ENCODE assay signal across 8 cellular contexts in genomic region chr10:122981066-122981464, GRCh38. TPM values are rescaled to one million over a fixed set of nuclear protein-coding genes. Genes with fewer than 3 reads are reported as not detected.
DNase-seq lines count a peak whose midpoint lies in the region; ATAC-seq and TF ChIP-seq lines count a peak whose summit lies in the region.

No MANE protein-coding gene starts in this region.

- H3K27me3 ChIP-seq in lung (ENCODE audit: control insufficient read depth, insufficient read depth) (no peaks in the 10 kb centered on the region), uterus (no peaks in the 10 kb centered on the region)

- H3K4me3 ChIP-seq in cardiac fibroblast (replicated peaks in 1 of 2; ENCODE audit: low read depth in 2 of 2, low read length in 2 of 2) (peak overlapping the region; percentile 79 to 91), lung (no peak overlapping the region), uterus (peak overlapping the region; percentile 77 to 79)

- peaks cover 2 to 6% of the 10 kb centered on the region in 2 donors for H3K4me1 ChIP-seq in lung (ENCODE audit: control insufficient read depth in 2 of 2, insufficient read depth in 2 of 2, low read length in 2 of 2)
- H3K4me1 ChIP-seq in uterus = no peaks in the 10 kb centered on the region

- TF ChIP-seq CTCF in 22Rv1 (IDR thresholded peaks at IDR 0.05) (no peak), cardiac fibroblast (IDR thresholded peaks at IDR 0.05; ENCODE audit: low read depth, low read length) (peak; percentile 71), lung (IDR thresholded peaks at IDR 0.05; ENCODE audit: control extremely low read depth, extremely low read depth) (no peak), uterus (IDR thresholded peaks at IDR 0.05) (peak in 3 of 4 experiments; percentile 17 to 50 (median 49))

- TF ChIP-seq POLR2A in uterus (IDR thresholded peaks at IDR 0.05) = no peak

- H3K9me3 ChIP-seq in lung (ENCODE audit: control insufficient read depth in 2 of 2, insufficient read depth in 1 of 2, low read length in 1 of 2) (no peaks in the 10 kb centered on the region), uterus (no peaks in the 10 kb centered on the region)

- ATAC-seq in lung (ENCODE audit: insufficient read depth, low FRiP score) = no peak
- no peak for ATAC-seq in sciatic nerve

- peak; percentile 39 for DNase-seq in GF-D8 (lab: John Stamatoyannopoulos, UW)
- DNase-seq in NOMO-1 treated with DMSO at 0.1 percent for 48 hours (lab: John Stamatoyannopoulos, UW; ENCODE audit: unreplicated experiment) = peak; percentile 58
- peak; percentile 55 to 69 for DNase-seq in cardiac fibroblast (ENCODE audit: low read depth in 2 of 2)
- no peak for DNase-seq in lung (ENCODE audit: low spot score)
- DNase-seq in uterus = no peak
- DNase-seq in sciatic nerve (ENCODE audit: low spot score) = no peak
- DNase-seq in nucleus accumbens (lab: John Stamatoyannopoulos, UW) = no peak

- 19 to 26% methylated on average over 4 of the region's 4 CpGs for WGBS in lung, 2 donors

- H3K27ac ChIP-seq in 22Rv1 (peak overlapping the region; percentile 84), lung (ENCODE audit: low read depth in 1 of 2, low read length in 1 of 2) (peak overlapping the region; percentile 16 to 24), uterus (peak overlapping the region in 1 of 2 donors; percentile 94)

- H3K36me3 ChIP-seq in lung (ENCODE audit: control insufficient read depth in 2 of 2, insufficient read depth in 2 of 2, low read length in 2 of 2) (no peaks in the 10 kb centered on the region), uterus (no peaks in the 10 kb centered on the region)

- intact Hi-C loops in uterus (cut with DNase I; ENCODE audit: low total_unique reads) (no loop called here), sciatic nerve (cut with DNase I) (no loop called here)

RNA-seq across cellular contexts. Expression of gene PSTK, which starts 0.9 kb away (rescaled TPM):
- total RNA-seq in lung (1 to 10 TPM; 1.8 to 5.0 TPM), uterus (10 to 100 TPM in 1 of 4 donors, 1 to 10 TPM in 2, under 1 TPM in 1; 0.77 to 11.2 (median 2.1) TPM), sciatic nerve (5.4 TPM)
- 1 to 10 TPM; 1.9 to 4.7 TPM for polyA plus RNA-seq in lung

RNA-seq across cellular contexts. Expression of gene C10orf88, which starts 27.0 kb away (rescaled TPM):
- total RNA-seq in lung (10 to 100 TPM in 1 of 2 donors, 1 to 10 TPM in 1; 4.8 to 17.1 TPM), uterus (10 to 100 TPM in 2 of 4 donors, 1 to 10 TPM in 2; 1.5 to 15.8 (median 8.5) TPM), sciatic nerve (9.1 TPM)
- 1 to 10 TPM; 3.7 to 5.2 TPM for polyA plus RNA-seq in lung

RNA-seq across cellular contexts. Expression of gene IKZF5, which starts 27.5 kb away (rescaled TPM):
- total RNA-seq in lung = 10 to 100 TPM; 12.1 to 19.9 TPM
- 10 to 100 TPM in 1 of 2 donors, 1 to 10 TPM in 1; 6.1 to 11.0 TPM for polyA plus RNA-seq in lung
- total RNA-seq in uterus = 10 to 100 TPM in 3 of 4 donors, 1 to 10 TPM in 1; 3.1 to 30.7 (median 21.1) TPM
- total RNA-seq in sciatic nerve = 24.9 TPM

RNA-seq across cellular contexts. Expression of gene ACADSB, which starts 27.7 kb away (rescaled TPM):
- 10 to 100 TPM; 20.4 to 36.2 TPM for total RNA-seq in lung
- 1 to 10 TPM; 8.2 to 9.5 TPM for polyA plus RNA-seq in lung
- 10 to 100 TPM; 13.1 to 32.2 (median 17.2) TPM for total RNA-seq in uterus
- total RNA-seq in sciatic nerve = 39.5 TPM

Comparison
In these comparisons a context has a peak if more than half of its experiments do, and no peak if none do; other contexts are left out.
1. CTCF ChIP-seq: peak in cardiac fibroblast (single experiment) and uterus (3 of 4); none in 22Rv1 (single experiment) and lung (single experiment).
2. DNase-seq: peak in GF-D8 (single experiment), NOMO-1 treated with DMSO at 0.1 percent for 48 hours (single experiment) and cardiac fibroblast (2 of 2); none in lung (single experiment), uterus (0 of 2), sciatic nerve (single experiment) and nucleus accumbens (0 of 56).